Comparison of ENCODE assay signal across 8 cellular contexts in genomic region chr20:3248993-3249347, GRCh38. TPM values are rescaled to one million over a fixed set of nuclear protein-coding genes. Genes with fewer than 3 reads are reported as not detected.
DNase-seq lines count a peak whose midpoint lies in the region; ATAC-seq and TF ChIP-seq lines count a peak whose summit lies in the region.

No MANE protein-coding gene starts in this region.

- TF ChIP-seq EP300 in stomach (IDR thresholded peaks at IDR 0.05), result no peak

- H3K27me3 Mint-ChIP-seq in activated T-cell treated with anti-CD3 and anti-CD28 coated beads, Interleukin-2, amount 50 U/mL, for 24 hours, result peaks cover 32% of the 10 kb centered on the region

- intact Hi-C loops in stomach (cut with DNase I; ENCODE audit: low total_unique reads), result no loop called here

- no peak overlapping the region for H3K27ac ChIP-seq in iPS-18a (ENCODE audit: low read length)
- no peak overlapping the region for H3K27ac ChIP-seq in stomach

- DNase-seq in activated T-cell treated with anti-CD3 and anti-CD28 coated beads, Interleukin-2, amount 50 U/mL, for 24 hours, result no peak
- DNase-seq in activated T-cell treated with anti-CD3 and anti-CD28 coated beads, Interleukin-2, amount 50 U/mL, for 48 hours, result no peak
- DNase-seq in astrocyte of the cerebellum (ENCODE audit: low read depth), result no peak
- no peak for DNase-seq in stomach
- DNase-seq in A172 (ENCODE audit: low spot score), result no peak
- no peak for DNase-seq in T1000 (lab: John Stamatoyannopoulos, UW)

- H3K9me3 Mint-ChIP-seq in activated T-cell treated with anti-CD3 and anti-CD28 coated beads, Interleukin-2, amount 50 U/mL, for 24 hours, result no peaks in the 10 kb centered on the region

- 7 to 25% (median 15%) methylated on average over 15 to 18 of the region's 18 CpGs for WGBS in stomach, 5 donors

- H3K27me3 ChIP-seq in iPS-18a (ENCODE audit: control insufficient read depth, insufficient read depth, low read length) (peaks cover 30% of the 10 kb centered on the region), stomach (peaks cover 0 to 34% (median 12%) of the 10 kb centered on the region in 3 donors)

- H3K9ac ChIP-seq in iPS-18a (ENCODE audit: low read length), result no peak overlapping the region

- peak overlapping the region; percentile 44 for H3K4me3 Mint-ChIP-seq in activated T-cell treated with anti-CD3 and anti-CD28 coated beads, Interleukin-2, amount 50 U/mL, for 24 hours

- no peak for TF ChIP-seq POLR2A in stomach (IDR thresholded peaks at IDR 0.05)

- TF ChIP-seq CTCF in astrocyte of the cerebellum (IDR thresholded peaks at IDR 0.05; ENCODE audit: low read depth, low read length, missing control alignments), result no peak
- TF ChIP-seq CTCF in stomach (IDR thresholded peaks at IDR 0.05), result no peak

- in situ Hi-C loops in astrocyte of the cerebellum (cut with HindIII; ENCODE audit: low sequenced_read_pairs), result no loop called here

- H3K36me3 ChIP-seq in iPS-18a (ENCODE audit: control insufficient read depth, low read depth, low read length) (no peaks in the 10 kb centered on the region), stomach (peaks cover 0 to 43% (median 40%) of the 10 kb centered on the region in 4 donors)

- H3K9me3 ChIP-seq in iPS-18a (ENCODE audit: control insufficient read depth, low read depth, low read length), result no peaks in the 10 kb centered on the region
- no peaks in the 10 kb centered on the region for H3K9me3 ChIP-seq in stomach

- peak overlapping the region; percentile 23 for H3K4me3 ChIP-seq in astrocyte of the cerebellum (ENCODE audit: low read depth, low read length)
- H3K4me3 ChIP-seq in iPS-18a (ENCODE audit: low read length), result peak overlapping the region; percentile 59
- H3K4me3 ChIP-seq in stomach, result peak overlapping the region; percentile 1 to 39 (median 16)

- H3K36me3 Mint-ChIP-seq in activated T-cell treated with anti-CD3 and anti-CD28 coated beads, Interleukin-2, amount 50 U/mL, for 24 hours (ENCODE audit: low read depth), result peaks cover 2% of the 10 kb centered on the region

- H3K27ac Mint-ChIP-seq in activated T-cell treated with anti-CD3 and anti-CD28 coated beads, Interleukin-2, amount 50 U/mL, for 24 hours, result no peak overlapping the region

- peaks cover 8% of the 10 kb centered on the region for H3K4me1 ChIP-seq in iPS-18a (ENCODE audit: control insufficient read depth, low read depth, low read length)
- H3K4me1 ChIP-seq in stomach, result peaks cover 11 to 25% (median 18%) of the 10 kb centered on the region in 4 donors

- H3K4me1 Mint-ChIP-seq in activated T-cell treated with anti-CD3 and anti-CD28 coated beads, Interleukin-2, amount 50 U/mL, for 24 hours (ENCODE audit: low read depth), result peaks cover 4% of the 10 kb centered on the region

- ATAC-seq in GM21390 (IDR thresholded peaks at IDR 0.05; ENCODE audit: unreplicated experiment), result no peak

RNA-seq across cellular contexts. Expression of gene SLC4A11, which starts 10.0 kb away (rescaled TPM):
- 10 to 100 TPM in 1 of 5 donors, 1 to 10 TPM in 2, under 1 TPM in 1, not detected in 1; 0.37 to 22.3 (median 7.8) TPM for total RNA-seq in stomach
- 10 to 100 TPM in 1 of 3 donors, under 1 TPM in 2; 0.46 to 11.2 (median 0.87) TPM for polyA plus RNA-seq in stomach
- 4.8 and 5.2 TPM in 2 replicates for total RNA-seq in A172 (2014; rRNA removed; shearing (Covaris generic))

RNA-seq across cellular contexts. Expression of gene ITPA, which starts 39.7 kb away (rescaled TPM):
- total RNA-seq in stomach, result 10 to 100 TPM; 11.1 to 57.1 (median 36.9) TPM
- 100 to 1,000 TPM in 1 of 3 donors, 10 to 100 TPM in 2; 58.8 to 105 (median 78.9) TPM for polyA plus RNA-seq in stomach
- 85.8 and 92.7 TPM in 2 replicates for total RNA-seq in A172 (2014; rRNA removed; shearing (Covaris generic))

RNA-seq across cellular contexts. Expression of gene DDRGK1, which starts 44.5 kb away (rescaled TPM):
- total RNA-seq in stomach, result 100 to 1,000 TPM in 1 of 5 donors, 10 to 100 TPM in 3, 1 to 10 TPM in 1; 2.3 to 108 (median 49.1) TPM
- polyA plus RNA-seq in stomach, result 10 to 100 TPM; 45.5 to 80.8 (median 55.6) TPM
- total RNA-seq in A172 (2014; rRNA removed; shearing (Covaris generic)), result 70.0 and 76.8 TPM in 2 replicates
